1 cellular context compared by ENCODE assay signal in genomic region chr3:190345027-190345821, GRCh38.
TF ChIP-seq lines count a peak whose summit lies in the region.

No MANE protein-coding gene starts in this region.

TF ChIP-seq in HepG2, 621 proteins besides CTCF, POLR2A, EP300 and RAD21 (continued from another document and continues in another):
- TF ChIP-seq ZNF160 (CRISPR knock-in tag; IDR thresholded peaks at IDR 0.05) (peak; percentile 93), ZMAT5 (CRISPR knock-in tag; IDR thresholded peaks at IDR 0.05; ENCODE audit: borderline replicate concordance, low read depth) (no peak), CHCHD3 (CRISPR knock-in tag; IDR thresholded peaks at IDR 0.05) (no peak), CERS6 (CRISPR knock-in tag; IDR thresholded peaks at IDR 0.05) (no peak), ATM (IDR thresholded peaks at IDR 0.05; ENCODE audit: borderline replicate concordance) (no peak), HOXA7 (CRISPR knock-in tag; IDR thresholded peaks at IDR 0.05) (no peak), ZIK1 (CRISPR knock-in tag; IDR thresholded peaks at IDR 0.05; ENCODE audit: borderline replicate concordance, low read depth) (no peak), ZNF652 (CRISPR knock-in tag; IDR thresholded peaks at IDR 0.05; ENCODE audit: borderline replicate concordance, low read depth) (no peak), HHEX (CRISPR knock-in tag; IDR thresholded peaks at IDR 0.05) (no peak), ZNF724P (CRISPR knock-in tag; IDR thresholded peaks at IDR 0.05; ENCODE audit: borderline replicate concordance) (no peak), NR3C1 (CRISPR knock-in tag; IDR thresholded peaks at IDR 0.05) (no peak), FOXK1 (CRISPR knock-in tag; IDR thresholded peaks at IDR 0.05; ENCODE audit: borderline replicate concordance, low read depth) (0 out of 2 replicates have a peak, but pooled peaks have one; percentile 22), BRD4 (CRISPR knock-in tag; IDR thresholded peaks at IDR 0.05) (no peak), ZNF747 (CRISPR knock-in tag; IDR thresholded peaks at IDR 0.05; ENCODE audit: borderline replicate concordance) (no peak), HDAC6 (IDR thresholded peaks at IDR 0.05; ENCODE audit: low read depth, low read length) (no peak), ZNF3 (CRISPR knock-in tag; IDR thresholded peaks at IDR 0.05) (no peak), ZSCAN21 (CRISPR knock-in tag; IDR thresholded peaks at IDR 0.05; ENCODE audit: borderline replicate concordance) (no peak), RBM39 (IDR thresholded peaks at IDR 0.05; ENCODE audit: low read depth, low read length, poor library complexity, severe bottlenecking) (no peak), BORCS8-MEF2B (CRISPR knock-in tag; IDR thresholded peaks at IDR 0.05) (no peak), PAX8 (CRISPR knock-in tag; IDR thresholded peaks at IDR 0.05; ENCODE audit: borderline replicate concordance) (no peak), NR2F2 (IDR thresholded peaks at IDR 0.05; ENCODE audit: borderline replicate concordance, low read depth) (0 out of 2 replicates have a peak, but pooled peaks have one; percentile 25), ZNF530 (CRISPR knock-in tag; IDR thresholded peaks at IDR 0.05; ENCODE audit: low read depth) (no peak), SMAD9 (CRISPR knock-in tag; IDR thresholded peaks at IDR 0.05) (no peak), ZNF101 (CRISPR knock-in tag; IDR thresholded peaks at IDR 0.05; ENCODE audit: borderline replicate concordance, low read depth) (no peak), ZNF367 (CRISPR knock-in tag; IDR thresholded peaks at IDR 0.05; ENCODE audit: borderline replicate concordance) (no peak), HMG20B (CRISPR knock-in tag; conservative IDR thresholded peaks at IDR 0.05) (no peak), FOXO1 (CRISPR knock-in tag; IDR thresholded peaks at IDR 0.05) (no peak; the same call in 1 of the 2 replicates), ZNF800 (CRISPR knock-in tag; IDR thresholded peaks at IDR 0.05) (peak; percentile 55; the same call in 1 of the 2 replicates), CEBPZ (IDR thresholded peaks at IDR 0.05; ENCODE audit: low read length) (no peak), ZNF143 (CRISPR knock-in tag; IDR thresholded peaks at IDR 0.05) (no peak), ZNF296 (CRISPR knock-in tag; conservative IDR thresholded peaks at IDR 0.05) (no peak), SUZ12 (IDR thresholded peaks at IDR 0.05; ENCODE audit: low read depth, low read length) (no peak), YEATS2 (CRISPR knock-in tag; IDR thresholded peaks at IDR 0.05; ENCODE audit: borderline replicate concordance) (no peak), ZNF605 (CRISPR knock-in tag; IDR thresholded peaks at IDR 0.05) (no peak), ZNF768 (CRISPR knock-in tag; IDR thresholded peaks at IDR 0.05) (no peak), ZFP82 (CRISPR knock-in tag; IDR thresholded peaks at IDR 0.05; ENCODE audit: borderline replicate concordance) (no peak), ZMAT3 (CRISPR knock-in tag; conservative IDR thresholded peaks at IDR 0.05) (no peak), KDM6A (CRISPR knock-in tag; IDR thresholded peaks at IDR 0.05; ENCODE audit: low read depth) (peak; percentile 53; the same call in 1 of the 2 replicates), YEATS4 (CRISPR knock-in tag; IDR thresholded peaks at IDR 0.05; ENCODE audit: borderline replicate concordance) (peak; percentile 59), U2AF1 (optimal IDR thresholded peaks at IDR 0.05; ENCODE audit: low read depth, low read length) (no peak), TCF7L2 (IDR thresholded peaks at IDR 0.05; ENCODE audit: low read depth, low read length) (peak; percentile 43; the same call in 1 of the 2 replicates), ZNF572 (CRISPR knock-in tag; IDR thresholded peaks at IDR 0.05) (no peak), ZNF614 (CRISPR knock-in tag; IDR thresholded peaks at IDR 0.05; ENCODE audit: borderline replicate concordance) (0 out of 2 replicates have a peak, but pooled peaks have one; percentile 18), ZNF232 (CRISPR knock-in tag; IDR thresholded peaks at IDR 0.05; ENCODE audit: borderline replicate concordance) (no peak), LBX2 (CRISPR knock-in tag; IDR thresholded peaks at IDR 0.05; ENCODE audit: borderline replicate concordance) (no peak), PRMT3 (CRISPR knock-in tag; IDR thresholded peaks at IDR 0.05; ENCODE audit: borderline replicate concordance, low read depth) (no peak), AGO2 (optimal IDR thresholded peaks at IDR 0.05; ENCODE audit: low read depth, low read length) (no peak), MTF1 (CRISPR knock-in tag; IDR thresholded peaks at IDR 0.05) (no peak), EED (CRISPR knock-in tag; IDR thresholded peaks at IDR 0.05) (no peak), KLF16 (CRISPR knock-in tag; IDR thresholded peaks at IDR 0.05) (peak in 1 of 2 experiments; percentile 18; a peak in 1 of 4 replicates), ZMYM3 (CRISPR knock-in tag; IDR thresholded peaks at IDR 0.05) (no peak), IKZF1 (IDR thresholded peaks at IDR 0.05) (no peak), NKX3-1 (CRISPR knock-in tag; IDR thresholded peaks at IDR 0.05) (peak; percentile 65; the same call in 1 of the 2 replicates)
- TF ChIP-seq, protein P1, sequence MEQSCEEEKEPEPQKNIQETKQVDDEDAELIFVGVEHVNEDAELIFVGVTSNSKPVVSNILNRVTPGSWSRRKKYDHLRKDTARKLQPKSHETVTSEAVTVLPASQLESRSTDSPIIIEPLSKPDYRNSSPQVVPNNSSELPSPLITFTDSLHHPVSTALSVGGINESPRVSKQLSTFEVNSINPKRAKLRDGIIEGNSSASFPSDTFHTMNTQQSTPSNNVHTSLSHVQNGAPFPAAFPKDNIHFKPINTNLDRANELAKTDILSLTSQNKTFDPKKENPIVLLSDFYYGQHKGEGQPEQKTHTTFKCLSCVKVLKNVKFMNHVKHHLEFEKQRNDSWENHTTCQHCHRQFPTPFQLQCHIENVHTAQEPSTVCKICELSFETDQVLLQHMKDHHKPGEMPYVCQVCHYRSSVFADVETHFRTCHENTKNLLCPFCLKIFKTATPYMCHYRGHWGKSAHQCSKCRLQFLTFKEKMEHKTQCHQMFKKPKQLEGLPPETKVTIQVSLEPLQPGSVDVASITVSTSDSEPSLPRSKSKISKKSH (CRISPR knock-in tag; IDR thresholded peaks at IDR 0.05; ENCODE audit: borderline replicate concordance) = no peak
- TF ChIP-seq, protein P2, sequence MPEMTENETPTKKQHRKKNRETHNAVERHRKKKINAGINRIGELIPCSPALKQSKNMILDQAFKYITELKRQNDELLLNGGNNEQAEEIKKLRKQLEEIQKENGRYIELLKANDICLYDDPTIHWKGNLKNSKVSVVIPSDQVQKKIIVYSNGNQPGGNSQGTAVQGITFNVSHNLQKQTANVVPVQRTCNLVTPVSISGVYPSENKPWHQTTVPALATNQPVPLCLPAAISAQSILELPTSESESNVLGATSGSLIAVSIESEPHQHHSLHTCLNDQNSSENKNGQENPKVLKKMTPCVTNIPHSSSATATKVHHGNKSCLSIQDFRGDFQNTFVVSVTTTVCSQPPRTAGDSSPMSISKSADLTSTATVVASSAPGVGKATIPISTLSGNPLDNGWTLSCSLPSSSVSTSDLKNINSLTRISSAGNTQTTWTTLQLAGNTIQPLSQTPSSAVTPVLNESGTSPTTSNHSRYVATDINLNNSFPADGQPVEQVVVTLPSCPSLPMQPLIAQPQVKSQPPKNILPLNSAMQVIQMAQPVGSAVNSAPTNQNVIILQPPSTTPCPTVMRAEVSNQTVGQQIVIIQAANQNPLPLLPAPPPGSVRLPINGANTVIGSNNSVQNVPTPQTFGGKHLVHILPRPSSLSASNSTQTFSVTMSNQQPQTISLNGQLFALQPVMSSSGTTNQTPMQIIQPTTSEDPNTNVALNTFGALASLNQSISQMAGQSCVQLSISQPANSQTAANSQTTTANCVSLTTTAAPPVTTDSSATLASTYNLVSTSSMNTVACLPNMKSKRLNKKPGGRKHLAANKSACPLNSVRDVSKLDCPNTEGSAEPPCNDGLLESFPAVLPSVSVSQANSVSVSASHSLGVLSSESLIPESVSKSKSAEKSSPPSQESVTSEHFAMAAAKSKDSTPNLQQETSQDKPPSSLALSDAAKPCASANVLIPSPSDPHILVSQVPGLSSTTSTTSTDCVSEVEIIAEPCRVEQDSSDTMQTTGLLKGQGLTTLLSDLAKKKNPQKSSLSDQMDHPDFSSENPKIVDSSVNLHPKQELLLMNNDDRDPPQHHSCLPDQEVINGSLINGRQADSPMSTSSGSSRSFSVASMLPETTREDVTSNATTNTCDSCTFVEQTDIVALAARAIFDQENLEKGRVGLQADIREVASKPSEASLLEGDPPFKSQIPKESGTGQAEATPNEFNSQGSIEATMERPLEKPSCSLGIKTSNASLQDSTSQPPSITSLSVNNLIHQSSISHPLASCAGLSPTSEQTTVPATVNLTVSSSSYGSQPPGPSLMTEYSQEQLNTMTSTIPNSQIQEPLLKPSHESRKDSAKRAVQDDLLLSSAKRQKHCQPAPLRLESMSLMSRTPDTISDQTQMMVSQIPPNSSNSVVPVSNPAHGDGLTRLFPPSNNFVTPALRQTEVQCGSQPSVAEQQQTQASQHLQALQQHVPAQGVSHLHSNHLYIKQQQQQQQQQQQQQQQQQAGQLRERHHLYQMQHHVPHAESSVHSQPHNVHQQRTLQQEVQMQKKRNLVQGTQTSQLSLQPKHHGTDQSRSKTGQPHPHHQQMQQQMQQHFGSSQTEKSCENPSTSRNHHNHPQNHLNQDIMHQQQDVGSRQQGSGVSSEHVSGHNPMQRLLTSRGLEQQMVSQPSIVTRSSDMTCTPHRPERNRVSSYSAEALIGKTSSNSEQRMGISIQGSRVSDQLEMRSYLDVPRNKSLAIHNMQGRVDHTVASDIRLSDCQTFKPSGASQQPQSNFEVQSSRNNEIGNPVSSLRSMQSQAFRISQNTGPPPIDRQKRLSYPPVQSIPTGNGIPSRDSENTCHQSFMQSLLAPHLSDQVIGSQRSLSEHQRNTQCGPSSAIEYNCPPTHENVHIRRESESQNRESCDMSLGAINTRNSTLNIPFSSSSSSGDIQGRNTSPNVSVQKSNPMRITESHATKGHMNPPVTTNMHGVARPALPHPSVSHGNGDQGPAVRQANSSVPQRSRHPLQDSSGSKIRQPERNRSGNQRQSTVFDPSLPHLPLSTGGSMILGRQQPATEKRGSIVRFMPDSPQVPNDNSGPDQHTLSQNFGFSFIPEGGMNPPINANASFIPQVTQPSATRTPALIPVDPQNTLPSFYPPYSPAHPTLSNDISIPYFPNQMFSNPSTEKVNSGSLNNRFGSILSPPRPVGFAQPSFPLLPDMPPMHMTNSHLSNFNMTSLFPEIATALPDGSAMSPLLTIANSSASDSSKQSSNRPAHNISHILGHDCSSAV (CRISPR knock-in tag; IDR thresholded peaks at IDR 0.05; ENCODE audit: borderline replicate concordance) = no peak
